1 cellular context compared by ENCODE assay signal in genomic region chr5:141398608-141399007, GRCh38.
TF ChIP-seq lines count a peak whose summit lies in the region.

No MANE protein-coding gene starts in this region.

TF ChIP-seq in liver, 16 proteins besides CTCF, POLR2A, EP300 and RAD21:
- TF ChIP-seq RXRA (IDR thresholded peaks at IDR 0.05) (no peak), HNF4G (IDR thresholded peaks at IDR 0.05) (no peak), FOXA1 (IDR thresholded peaks at IDR 0.05) (no peak), MAX (IDR thresholded peaks at IDR 0.05) (no peak), FOXA2 (IDR thresholded peaks at IDR 0.05) (no peak), TAF1 (conservative IDR thresholded peaks at IDR 0.05) (no peak), SP1 (IDR thresholded peaks at IDR 0.05) (no peak), EGR1 (IDR thresholded peaks at IDR 0.05; ENCODE audit: low read depth in 2 of 2) (no peak), YY1 (IDR thresholded peaks at IDR 0.05) (no peak), HNF4A (conservative IDR thresholded peaks at IDR 0.05) (no peak), NR2F2 (IDR thresholded peaks at IDR 0.05) (no peak), REST (IDR thresholded peaks at IDR 0.05) (no peak), GABPA (IDR thresholded peaks at IDR 0.05 in 1 of 2, conservative IDR thresholded peaks at IDR 0.05 in 1 of 2) (no peak), JUND (IDR thresholded peaks at IDR 0.05) (no peak), ATF3 (IDR thresholded peaks at IDR 0.05) (no peak)
